Comparison of ENCODE assay signal across 8 cellular contexts in genomic region chr7:66628361-66629221, GRCh38.
DNase-seq lines count a peak whose midpoint lies in the region; ATAC-seq and TF ChIP-seq lines count a peak whose summit lies in the region.

Gene KCTD7 (plus strand): TSS chr7:66628881. CDS start chr7:66629065, 184 bp downstream.

- ATAC-seq in GM19035 (IDR thresholded peaks at IDR 0.05; ENCODE audit: unreplicated experiment) (peak; percentile 93), HG03342 (IDR thresholded peaks at IDR 0.05; ENCODE audit: unreplicated experiment) (peak; percentile 93)

- TF ChIP-seq CTCF in AG09319 (IDR thresholded peaks at IDR 0.05; ENCODE audit: low read depth, low read length) = no peak

- DNase-seq in AG09319 (ENCODE audit: extremely low read depth, low read depth) = peak; percentile 97
- peak; percentile 89 for DNase-seq in NCI-H345 treated with DMSO at 0.1 percent for 48 hours (lab: John Stamatoyannopoulos, UW; ENCODE audit: unreplicated experiment)
- peak; percentile 91 to 96 (median 93) for DNase-seq in activated CD4-positive, CD25-positive, alpha-beta regulatory T cell (lab: John Stamatoyannopoulos, UW)
- peak; percentile 94 for DNase-seq in central memory CD4-positive, alpha-beta T cell
- DNase-seq in iris pigment epithelial cell (ENCODE audit: low read depth) = peak; percentile 99
- DNase-seq in stimulated activated CD4-positive, alpha-beta T cell treated with anti-CD3 and anti-CD28 coated beads, Interleukin-12 subunit alpha, Interleukin-12 subunit beta, amount 100 ng/mL, for 24 hours (ENCODE audit: low read depth in 2 of 2) = peak; percentile 87 to 93

Comparison
In these comparisons a context has a peak if more than half of its experiments do, and no peak if none do; other contexts are left out.
1. Peak in every context shown above with its lines: DNase-seq and ATAC-seq.